Comparison of ENCODE assay signal across 23 cellular contexts in genomic region chr11:65321076-65321475, GRCh38. TPM values are rescaled to one million over a fixed set of nuclear protein-coding genes. Genes with fewer than 3 reads are reported as not detected.
A peak's percentile ranks its signal among the peaks of the same experiment; 100 is the strongest.
DNase-seq lines count a peak whose midpoint lies in the region; ATAC-seq and TF ChIP-seq lines count a peak whose summit lies in the region.
"Had no signal": no experiment of that assay in that cellular context is flagged by ENCODE, and none has a peak within 500 bp of the region (broad histone marks: within the 10 kb centered on the region; RNA-seq: fewer than 3 reads in every experiment).

No MANE protein-coding gene starts in this region.

- DNase-seq in esophagus muscularis mucosa (ENCODE audit: extremely low spot score): no peak
- DNase-seq in lower lobe of right lung: no peak
- DNase-seq in NCI-H82 treated with DMSO at 0.1 percent for 48 hours (lab: John Stamatoyannopoulos, UW; ENCODE audit: unreplicated experiment): no peak
- DNase-seq: Caco-2; CD4-positive, CD25-positive, alpha-beta regulatory T cell; DMS 273 treated with DMSO at 0.1 percent for 48 hours; DND-41; HCEC 1CT; IMR-90; NCI-H1092 treated with DMSO at 0.1 percent for 48 hours; NCI-H1436 treated with DMSO at 0.1 percent for 48 hours; NCI-H1930; NCI-H345; NCI-H774; SJCRH30 had no signal

- H3K4me3 ChIP-seq in esophagus muscularis mucosa (no peak overlapping the region), lower lobe of right lung (no peak overlapping the region), subcutaneous abdominal adipose tissue (ENCODE audit: low read depth in 1 of 5, low read length in 5 of 5) (no peak overlapping the region)
- H3K4me3 ChIP-seq: GM12878, GM23338, SJCRH30 had no signal

- WGBS in esophagus muscularis mucosa: 85% methylated on average over 8 of the region's 15 CpGs

- no peak for TF ChIP-seq EP300 in esophagus muscularis mucosa (IDR thresholded peaks at IDR 0.05)

- TF ChIP-seq POLR2A in esophagus muscularis mucosa (IDR thresholded peaks at IDR 0.05; ENCODE audit: low read depth): no peak
- no peak for TF ChIP-seq POLR2A in GM18505 (IDR thresholded peaks at IDR 0.05; ENCODE audit: borderline replicate concordance, extremely low read depth, insufficient read depth, insufficient read length)

- no peaks in the 10 kb centered on the region for H3K27me3 ChIP-seq in esophagus muscularis mucosa
- no peaks in the 10 kb centered on the region for H3K27me3 ChIP-seq in lower lobe of right lung (ENCODE audit: low read depth)
- H3K27me3 ChIP-seq in subcutaneous abdominal adipose tissue (ENCODE audit: control insufficient read depth in 5 of 5, insufficient read depth in 4 of 5, low read length in 5 of 5): no peaks in the 10 kb centered on the region
- H3K27me3 ChIP-seq: SJCRH30 had no signal

- H3K27ac ChIP-seq in esophagus muscularis mucosa (replicated peaks in 1 of 4): peak overlapping the region in 3 of 4 donors; percentile 34 to 48 (median 45)
- peak overlapping the region; percentile 31 for H3K27ac ChIP-seq in lower lobe of right lung
- H3K27ac ChIP-seq in subcutaneous abdominal adipose tissue (ENCODE audit: low read depth, low read length): peak overlapping the region; percentile 30
- H3K27ac ChIP-seq: KMS-11, SJCRH30 had no signal

- H3K36me3 ChIP-seq in esophagus muscularis mucosa (peaks cover 20 to 46% (median 38%) of the 10 kb centered on the region in 4 donors), lower lobe of right lung (peaks cover 31% of the 10 kb centered on the region), subcutaneous abdominal adipose tissue (ENCODE audit: control insufficient read depth in 5 of 5, insufficient read depth in 5 of 5, low read length in 5 of 5) (peaks cover 0 to 31% (median 29%) of the 10 kb centered on the region in 5 donors)

- H3K9me3 ChIP-seq in esophagus muscularis mucosa: no peaks in the 10 kb centered on the region
- no peaks in the 10 kb centered on the region for H3K9me3 ChIP-seq in lower lobe of right lung
- H3K9me3 ChIP-seq in subcutaneous abdominal adipose tissue (ENCODE audit: control insufficient read depth in 5 of 5, low read length in 5 of 5): no peaks in the 10 kb centered on the region
- H3K9me3 ChIP-seq: Caco-2, SJCRH30 had no signal

- no peak overlapping the region for H3K9ac ChIP-seq in subcutaneous abdominal adipose tissue (ENCODE audit: low read length in 5 of 5)
- H3K9ac ChIP-seq: KMS-11 had no signal

- intact Hi-C loops in esophagus muscularis mucosa (cut with DNase I): no loop called here
- intact Hi-C loops in lower lobe of right lung (cut with DNase I): no loop called here

- H3K4me1 ChIP-seq in esophagus muscularis mucosa (peaks cover 39 to 74% (median 67%) of the 10 kb centered on the region in 4 donors), lower lobe of right lung (peaks cover 52% of the 10 kb centered on the region), subcutaneous abdominal adipose tissue (ENCODE audit: control insufficient read depth in 5 of 5, insufficient read depth in 5 of 5, low read length in 5 of 5) (peaks cover 14 to 61% (median 51%) of the 10 kb centered on the region in 5 donors)

- TF ChIP-seq CTCF in esophagus muscularis mucosa (IDR thresholded peaks at IDR 0.05) (no peak), lower lobe of right lung (IDR thresholded peaks at IDR 0.05) (no peak)

- no peak for ATAC-seq in lower lobe of right lung
- no peak for ATAC-seq in GM19455 (IDR thresholded peaks at IDR 0.05; ENCODE audit: unreplicated experiment)
- no peak for ATAC-seq in HG03571 (IDR thresholded peaks at IDR 0.05; ENCODE audit: unreplicated experiment)
- no peak for ATAC-seq in GM18505 (IDR thresholded peaks at IDR 0.05; ENCODE audit: unreplicated experiment)
- ATAC-seq: GM12878, GM23338, Panc1 had no signal

RNA-seq across cellular contexts. Expression of gene CDC42EP2, which starts 6.4 kb away (rescaled TPM):
- total RNA-seq in esophagus muscularis mucosa (10 to 100 TPM; 39.9 to 90.1 (median 54.4) TPM), lower lobe of right lung (17.0 TPM)

RNA-seq across cellular contexts. Expression of gene DPF2, which starts 12.6 kb away (rescaled TPM):
- total RNA-seq in esophagus muscularis mucosa (10 to 100 TPM; 40.3 to 60.6 (median 52.9) TPM), lower lobe of right lung (45.8 TPM)

RNA-seq across cellular contexts. Expression of gene TIGD3, which starts 33.5 kb away (rescaled TPM):
- under 1 TPM in 1 of 4 donors, not detected in 3; 0.19 TPM for total RNA-seq in esophagus muscularis mucosa
- 0.18 TPM for total RNA-seq in lower lobe of right lung
- total RNA-seq: IMR-90 had no signal

RNA-seq across cellular contexts. Expression of gene POLA2, which starts 59.3 kb away (rescaled TPM):
- 10 to 100 TPM; 14.7 to 26.6 (median 17.3) TPM for total RNA-seq in esophagus muscularis mucosa
- total RNA-seq in lower lobe of right lung: 8.7 TPM
